8 cellular contexts compared by ENCODE assay signal in the genomic region with DNA sequence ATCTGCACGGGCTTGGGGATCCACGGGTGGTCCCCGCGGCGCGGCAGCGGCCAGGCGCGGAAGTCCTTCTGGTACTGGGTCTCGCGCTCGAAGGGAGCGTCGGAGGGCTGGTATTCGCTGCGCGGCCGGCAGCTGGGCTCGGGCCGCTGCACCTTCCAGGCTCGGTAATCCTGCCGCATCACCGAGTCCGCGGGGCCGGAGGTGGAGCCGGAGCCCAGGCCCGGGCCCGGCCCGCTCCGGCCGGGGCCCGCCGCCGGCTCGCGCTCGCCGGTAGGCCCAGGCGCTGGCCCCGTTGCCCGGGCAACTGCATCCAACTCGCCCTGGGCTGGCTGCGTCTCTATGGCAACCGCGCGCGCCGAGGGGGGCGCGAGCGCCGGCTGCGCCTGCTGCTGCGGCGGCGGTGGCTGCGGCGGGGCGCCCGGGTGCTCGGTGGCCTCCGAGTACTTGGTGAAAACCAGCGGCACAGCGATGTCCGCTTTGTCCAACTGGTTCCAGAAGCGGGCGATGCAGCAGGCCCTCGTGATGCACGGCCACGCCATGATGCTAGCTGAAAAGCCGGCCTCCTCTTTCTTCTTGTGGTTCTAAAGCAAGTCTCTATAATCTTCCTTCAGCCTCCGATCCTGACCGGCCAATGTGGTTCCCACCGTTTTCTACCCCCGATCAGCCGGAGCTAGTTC. TPM values are rescaled to one million over a fixed set of nuclear protein-coding genes. Genes with fewer than 3 reads are reported as not detected.
A peak's percentile ranks its signal among the peaks of the same experiment; 100 is the strongest.
DNase-seq lines count a peak whose midpoint lies in the region; ATAC-seq, FAIRE-seq and TF ChIP-seq lines count a peak whose summit lies in the region.

No MANE protein-coding gene starts in this region.

- BruUV-seq in endothelial cell of umbilical vein (replicated peaks; lab: Mats Ljungman, UMichigan) = no TSS peak

- H3K4me1 ChIP-seq in endothelial cell of umbilical vein (ENCODE audit: control insufficient read depth, extremely low read depth, insufficient read depth, low read length) = peaks cover 7% of the 10 kb centered on the region
- H3K4me1 ChIP-seq in mesenchymal stem cell (ENCODE audit: control insufficient read depth, insufficient read depth, low read depth, low read length) = peaks cover 19% of the 10 kb centered on the region
- H3K4me1 ChIP-seq in testis = peaks cover 9% of the 10 kb centered on the region

- H3K36me3 Mint-ChIP-seq in T-helper 2 cell treated with Interferon-gamma antibody and Interleukin-4, amounts not matched to agents 5 μg/mL and 100 μg/mL, for 36 hours (ENCODE audit: low read depth) = no peaks in the 10 kb centered on the region

- no peaks in the 10 kb centered on the region for H3K9me3 Mint-ChIP-seq in T-helper 2 cell treated with Interferon-gamma antibody and Interleukin-4, amounts not matched to agents 5 μg/mL and 100 μg/mL, for 36 hours

- no peak overlapping the region for H2AK5ac ChIP-seq in mesenchymal stem cell (ENCODE audit: low read length, severe bottlenecking)

- POLR2A ChIA-PET in endothelial cell of umbilical vein (lab: Charles Lee) = no interaction called here

- intact Hi-C loops in endothelial cell of umbilical vein (cut with micrococcal nuclease) (loop anchor here (5.0 kb wide), 1 partner anchor 66 kb away; no protein-coding TSS in a partner anchor), testis (cut with DNase I; ENCODE audit: low total_unique reads) (no loop called here)

- no peak for TF ChIP-seq CTCF in endothelial cell of umbilical vein (IDR thresholded peaks at IDR 0.05; ENCODE audit: extremely low read depth in 1 of 2, insufficient read depth in 1 of 2, low read depth in 1 of 2, low read length in 2 of 2)
- no peak for TF ChIP-seq CTCF in testis (IDR thresholded peaks at IDR 0.05)

- H4K91ac ChIP-seq in mesenchymal stem cell (ENCODE audit: low read length) = no peak overlapping the region

- H3K4ac ChIP-seq in mesenchymal stem cell (ENCODE audit: low read depth in 1 of 2, low read length in 2 of 2) = no peak overlapping the region

- H3K79me2 ChIP-seq in endothelial cell of umbilical vein (ENCODE audit: control insufficient read depth, insufficient read depth, low read length) = no peaks in the 10 kb centered on the region

- dilution Hi-C loops in endothelial cell of umbilical vein (cut with MboI; ENCODE audit: extremely low pct_ligation_motif_present, low sequenced_read_pairs) = no loop called here

- peaks cover 80% of the 10 kb centered on the region for H3K27me3 Mint-ChIP-seq in T-helper 2 cell treated with Interferon-gamma antibody and Interleukin-4, amounts not matched to agents 5 μg/mL and 100 μg/mL, for 36 hours (ENCODE audit: low read depth)

- no peak overlapping the region for H3K23ac ChIP-seq in mesenchymal stem cell (ENCODE audit: low read length in 2 of 2)

- no peak overlapping the region for H3K9ac ChIP-seq in endothelial cell of umbilical vein (replicated peaks; ENCODE audit: extremely low read depth, insufficient read depth, low read length)
- H3K9ac ChIP-seq in mesenchymal stem cell (ENCODE audit: low read length) = peak overlapping the region; percentile 63

- no peak overlapping the region for H3K18ac ChIP-seq in mesenchymal stem cell (ENCODE audit: low read depth in 1 of 2, low read length in 2 of 2)

- H3K27ac ChIP-seq in endothelial cell of umbilical vein (ENCODE audit: insufficient read depth, low read depth, low read length) (no peak overlapping the region), mesenchymal stem cell (ENCODE audit: low read length, poor library complexity, severe bottlenecking) (no peak overlapping the region), testis (peak overlapping the region; percentile 11 to 71)

- peak overlapping the region; percentile 87 for H3K4me3 Mint-ChIP-seq in T-helper 2 cell treated with Interferon-gamma antibody and Interleukin-4, amounts not matched to agents 5 μg/mL and 100 μg/mL, for 36 hours

- ATAC-seq in GM18498 (IDR thresholded peaks at IDR 0.05; ENCODE audit: unreplicated experiment) (no peak), HG03354 (IDR thresholded peaks at IDR 0.05; ENCODE audit: poor library complexity, severe bottlenecking, unreplicated experiment) (no peak)

- H4K20me1 ChIP-seq in endothelial cell of umbilical vein (replicated peaks; ENCODE audit: control insufficient read depth, extremely low read depth, insufficient read depth, low read length) = no peaks in the 10 kb centered on the region

- H2BK120ac ChIP-seq in mesenchymal stem cell (ENCODE audit: low read depth, low read length) = no peak overlapping the region

- H3K4me3 ChIP-seq in endothelial cell of umbilical vein (replicated peaks in 1 of 3; ENCODE audit: insufficient read depth in 1 of 3, low read depth in 1 of 3, low read length in 3 of 3) (peak overlapping the region in 1 of 3 experiments; percentile 26), mesenchymal stem cell (ENCODE audit: insufficient read depth in 1 of 2, low read depth in 1 of 2, low read length in 2 of 2) (peak overlapping the region; percentile 44 to 72), testis (peak overlapping the region; percentile 62 to 67)

- WGBS in mesenchymal stem cell = 3% methylated on average over 66 of the region's 77 CpGs
- 0% methylated on average over 43 to 51 of the region's 77 CpGs for WGBS in testis, 2 donors

- H3K4me2 ChIP-seq in endothelial cell of umbilical vein (ENCODE audit: insufficient read depth, low read length) (peak overlapping the region; percentile 52), mesenchymal stem cell (ENCODE audit: low read length, poor library complexity, severe bottlenecking) (peak overlapping the region; percentile 96)

- H3K9me1 ChIP-seq in endothelial cell of umbilical vein (replicated peaks; ENCODE audit: control insufficient read depth, extremely low read depth, insufficient read depth, low read length) = no peaks in the 10 kb centered on the region

- DNase-seq in DMS 273 treated with DMSO at 0.1 percent for 48 hours (lab: John Stamatoyannopoulos, UW) = peak; percentile 8
- DNase-seq in HTR-8/SVneo (ENCODE audit: insufficient read length, low spot score) = peak; percentile 48
- DNase-seq in T-helper 2 cell treated with Interferon-gamma antibody and Interleukin-4, amounts not matched to agents 5 μg/mL and 100 μg/mL, for 36 hours (ENCODE audit: low spot score) = peak; percentile 13
- peak; percentile 21 for DNase-seq in endothelial cell of umbilical vein (ENCODE audit: low read depth, low spot score)
- no peak for DNase-seq in mesenchymal stem cell
- DNase-seq in testis = peak; percentile 84

- peaks cover 66 to 88% of the 10 kb centered on the region in 2 experiments for H3K27me3 ChIP-seq in endothelial cell of umbilical vein (ENCODE audit: control insufficient read depth in 2 of 2, insufficient read depth in 2 of 2, low read length in 2 of 2)
- peaks cover 38 to 68% of the 10 kb centered on the region in 2 experiments for H3K27me3 ChIP-seq in mesenchymal stem cell (ENCODE audit: control insufficient read depth in 1 of 2, insufficient read depth in 1 of 2, low read length in 2 of 2)
- H3K27me3 ChIP-seq in testis = no peaks in the 10 kb centered on the region

- H3K9me3 ChIP-seq in endothelial cell of umbilical vein (replicated peaks; ENCODE audit: control insufficient read depth, insufficient read depth, low read length) = no peaks in the 10 kb centered on the region
- H3K9me3 ChIP-seq in mesenchymal stem cell (ENCODE audit: control insufficient read depth, low read length) = no peaks in the 10 kb centered on the region
- no peaks in the 10 kb centered on the region for H3K9me3 ChIP-seq in testis

- H2BK15ac ChIP-seq in mesenchymal stem cell (ENCODE audit: low read depth, poor library complexity, severe bottlenecking) = no peak overlapping the region

- H3K14ac ChIP-seq in mesenchymal stem cell (ENCODE audit: low read length in 2 of 2) = no peak overlapping the region

- H4K8ac ChIP-seq in mesenchymal stem cell (ENCODE audit: low read length) = no peak overlapping the region

- H3K36me3 ChIP-seq in endothelial cell of umbilical vein (ENCODE audit: control insufficient read depth in 2 of 2, extremely low read depth in 1 of 2, insufficient read depth in 2 of 2, low read length in 2 of 2) (no peaks in the 10 kb centered on the region), mesenchymal stem cell (ENCODE audit: control insufficient read depth in 1 of 2, insufficient read depth in 2 of 2, low read depth in 1 of 2, low read length in 2 of 2) (no peaks in the 10 kb centered on the region), testis (ENCODE audit: low read depth, missing control alignments) (no peaks in the 10 kb centered on the region)

- no peak overlapping the region for H3K27ac Mint-ChIP-seq in T-helper 2 cell treated with Interferon-gamma antibody and Interleukin-4, amounts not matched to agents 5 μg/mL and 100 μg/mL, for 36 hours

- H3K4me1 Mint-ChIP-seq in T-helper 2 cell treated with Interferon-gamma antibody and Interleukin-4, amounts not matched to agents 5 μg/mL and 100 μg/mL, for 36 hours (ENCODE audit: low read depth) = peaks cover 10% of the 10 kb centered on the region

- CTCF ChIA-PET in endothelial cell of umbilical vein (lab: Charles Lee) = interaction anchor here (1.1 to 1.2 kb wide), 2 partner anchors 38 to 70 kb away, joined by 3 to 7 read pairs; no protein-coding TSS in a partner anchor

- no peak overlapping the region for H2BK12ac ChIP-seq in mesenchymal stem cell (ENCODE audit: low read length in 2 of 2)

- FAIRE-seq in HTR-8/SVneo (lab: Jason Lieb, UNC) (peak; percentile 55), endothelial cell of umbilical vein (lab: Jason Lieb, UNC) (no peak)

- no peak for TF ChIP-seq POLR2A in endothelial cell of umbilical vein (IDR thresholded peaks at IDR 0.05; ENCODE audit: low read depth, low read length)
- no peak for TF ChIP-seq POLR2A in testis (IDR thresholded peaks at IDR 0.05)

- H3K79me1 ChIP-seq in mesenchymal stem cell (replicated peaks; ENCODE audit: low read length, poor library complexity, severe bottlenecking) = no peaks in the 10 kb centered on the region

- no peak overlapping the region for H2BK5ac ChIP-seq in mesenchymal stem cell (ENCODE audit: low read depth, low read length, poor library complexity, severe bottlenecking)

- H2AFZ ChIP-seq in endothelial cell of umbilical vein (ENCODE audit: low read depth, low read length) = peak overlapping the region; percentile 76
- peak overlapping the region; percentile 34 for H2AFZ ChIP-seq in mesenchymal stem cell (ENCODE audit: low read depth, low read length)

RNA-seq across cellular contexts. Expression of a gene that starts 0.9 kb away (rescaled TPM):
- 0.18 TPM in 1 of 2 replicates, not detected in the other for total RNA-seq in endothelial cell of umbilical vein
- 0.11 and 0.12 TPM in 2 replicates for polyA plus RNA-seq in endothelial cell of umbilical vein
- polyA plus RNA-seq in endothelial cell of umbilical vein (2011; cell fraction: cytosol; rRNA removed) = 0.09 and 0.10 TPM in 2 replicates
- polyA plus RNA-seq in endothelial cell of umbilical vein (2011; cell fraction: nucleus; rRNA removed) = 0.38 and 0.48 TPM in 2 replicates
- 0.12 and 0.23 TPM in 2 replicates for polyA plus RNA-seq in endothelial cell of umbilical vein (2012)
- 0.08 TPM in 1 of 2 replicates, not detected in the other for polyA minus RNA-seq in endothelial cell of umbilical vein
- not detected for polyA minus RNA-seq in endothelial cell of umbilical vein (2011; cell fraction: cytosol; rRNA and poly(A)+ RNA removed)
- polyA minus RNA-seq in endothelial cell of umbilical vein (2011; cell fraction: nucleus; rRNA and poly(A)+ RNA removed) = 0.14 TPM in 1 of 2 replicates, not detected in the other
- polyA plus RNA-seq in mesenchymal stem cell (2013, experiment 1 of 2) = 0.18 TPM
- 0.16 TPM for polyA plus RNA-seq in mesenchymal stem cell (2013, experiment 2 of 2)
- total RNA-seq in testis = 10 to 100 TPM; 17.8 to 23.8 TPM
- 38.1 TPM for polyA plus RNA-seq in testis (ENCODE audit: insufficient read depth, low read depth, low replicate concordance)

RNA-seq across cellular contexts. Expression of a gene that starts 49.7 kb away (rescaled TPM):
- total RNA-seq in endothelial cell of umbilical vein (not detected in 2 replicates), testis (under 1 TPM; 0.19 to 0.31 TPM)
- polyA plus RNA-seq in endothelial cell of umbilical vein (not detected in 2 replicates), testis (ENCODE audit: insufficient read depth, low read depth, low replicate concordance) (0.24 TPM)
- not detected in 2 replicates for polyA plus RNA-seq in endothelial cell of umbilical vein (2011; cell fraction: cytosol; rRNA removed)
- polyA plus RNA-seq in endothelial cell of umbilical vein (2011; cell fraction: nucleus; rRNA removed) = not detected in 2 replicates
- polyA plus RNA-seq in endothelial cell of umbilical vein (2012) = not detected in 2 replicates
- 0.17 TPM in 1 of 2 replicates, not detected in the other for polyA minus RNA-seq in endothelial cell of umbilical vein
- not detected for polyA minus RNA-seq in endothelial cell of umbilical vein (2011; cell fraction: cytosol; rRNA and poly(A)+ RNA removed)
- not detected in 2 replicates for polyA minus RNA-seq in endothelial cell of umbilical vein (2011; cell fraction: nucleus; rRNA and poly(A)+ RNA removed)
- not detected for polyA plus RNA-seq in mesenchymal stem cell (2013, experiment 1 of 2)
- not detected for polyA plus RNA-seq in mesenchymal stem cell (2013, experiment 2 of 2)

Comparison
In these comparisons a context has a peak if more than half of its experiments do, and no peak if none do; other contexts are left out.
1. H3K27ac ChIP-seq: peak in testis (2 of 2); none in endothelial cell of umbilical vein (single experiment) and mesenchymal stem cell (single experiment).
2. RNA of a gene that starts 0.9 kb away (total RNA-seq): 17.8 to 23.8 TPM in testis; 0.18 TPM in endothelial cell of umbilical vein; every median in the first group is over 10 times any median in the second.